9 cellular contexts compared by ENCODE assay signal in genomic region chr21:17454315-17455027, GRCh38.
DNase-seq lines count a peak whose midpoint lies in the region; ATAC-seq and TF ChIP-seq lines count a peak whose summit lies in the region.
"Had no signal": no experiment of that assay in that cellular context is flagged by ENCODE, and none has a peak within 500 bp of the region (broad histone marks: within the 10 kb centered on the region; RNA-seq: fewer than 3 reads in every experiment).

No MANE protein-coding gene starts in this region.

- no peaks in the 10 kb centered on the region for H3K36me3 ChIP-seq in GM06990 (ENCODE audit: control insufficient read depth, insufficient read depth, low read length)

- no peak for TF ChIP-seq CTCF in GM06990 (IDR thresholded peaks at IDR 0.05; ENCODE audit: insufficient read depth, low read length, poor library complexity, severe bottlenecking)

- no peaks in the 10 kb centered on the region for H3K9me3 ChIP-seq in iPS-18c (ENCODE audit: control insufficient read depth, insufficient read depth, low read length)

- no peak overlapping the region for H3K4me3 ChIP-seq in GM06990 (replicated peaks; ENCODE audit: low read depth, low read length)
- H3K4me3 ChIP-seq in iPS-18c (ENCODE audit: insufficient read depth, low read depth, low read length), result peak overlapping the region; percentile 34; the same call in 1 of the 2 replicates

- no peaks in the 10 kb centered on the region for H3K27me3 ChIP-seq in GM06990 (replicated peaks; ENCODE audit: control insufficient read depth, insufficient read depth, low read length)

- DNase-seq in GM06990 (ENCODE audit: extremely low read depth, insufficient read length), result peak; percentile 64
- DNase-seq in RKO (ENCODE audit: low spot score), result peak; percentile 34
- peak; percentile 65 for DNase-seq in amniotic stem cell (lab: John Stamatoyannopoulos, UW)
- DNase-seq in stimulated activated CD4-positive, alpha-beta T cell treated with anti-CD3 and anti-CD28 coated beads, Interleukin-2, amount 100 ng/mL, for 24 hours, result peak; percentile 41 to 67
- DNase-seq: activated B cell treated with CpG ODN at 0.5 μM for 24 hours had no signal

- ATAC-seq in HG03139 (IDR thresholded peaks at IDR 0.05; ENCODE audit: unreplicated experiment) (peak; percentile 76), GM21515 (IDR thresholded peaks at IDR 0.05; ENCODE audit: unreplicated experiment) (no peak), HG03460 (IDR thresholded peaks at IDR 0.05; ENCODE audit: unreplicated experiment) (no peak)
